Comparison of ENCODE assay signal across 16 cellular contexts in the genomic region with DNA sequence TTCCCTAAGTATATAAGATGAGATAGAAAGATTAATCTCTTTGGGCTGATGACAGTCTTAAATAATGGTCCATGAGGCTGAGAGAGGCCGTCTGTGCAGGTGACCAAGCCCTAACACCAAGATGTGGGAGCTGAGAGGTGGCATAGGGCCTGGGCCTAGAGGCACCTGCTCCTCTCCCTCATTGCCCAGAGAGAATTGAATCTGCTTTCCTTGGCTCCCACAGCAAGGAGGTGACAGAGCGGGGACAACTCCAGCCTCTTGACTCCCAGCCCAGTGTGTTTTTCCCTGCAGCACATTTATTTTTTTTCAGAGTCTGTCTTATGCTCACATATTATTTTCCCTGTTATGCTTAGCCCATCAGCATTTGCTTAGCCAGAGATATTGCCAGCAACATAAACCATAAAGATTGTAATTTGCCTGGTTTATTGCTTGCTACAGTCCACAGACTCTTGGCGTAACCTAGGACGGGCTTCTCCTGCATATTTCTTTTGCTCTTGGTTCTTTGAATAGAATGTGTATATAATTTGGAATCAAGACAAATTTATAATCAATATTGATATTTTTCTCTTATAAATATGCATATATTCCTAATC.
"Had no signal": no experiment of that assay in that cellular context is flagged by ENCODE, and none has a peak within 500 bp of the region (broad histone marks: within the 10 kb centered on the region; RNA-seq: fewer than 3 reads in every experiment).

No MANE protein-coding gene starts in this region.

- ATAC-seq: effector memory CD8-positive, alpha-beta T cell; foreskin keratinocyte; left ventricle myocardium superior; naive thymus-derived CD4-positive, alpha-beta T cell; right cardiac atrium; stimulated activated naive CD8-positive, alpha-beta T cell treated with anti-CD3 and anti-CD28 coated beads, Interleukin-15, Interleukin-2, amounts not matched to agents 100 U/mL and 50 U/mL, for 24 hours had no signal

- H3K27ac Mint-ChIP-seq: dendritic cell treated with granulocyte-macrophage colony-stimulating factor and Interleukin-4, amounts not matched to agents 40 ng/mL and 50 ng/mL, for 4 days; effector memory CD8-positive, alpha-beta T cell; naive thymus-derived CD4-positive, alpha-beta T cell; type B pancreatic cell had no signal

- H3K36me3 Mint-ChIP-seq: immature natural killer cell had no signal

- H3K27me3 Mint-ChIP-seq: type B pancreatic cell had no signal

- H3K9me3 Mint-ChIP-seq: dendritic cell treated with granulocyte-macrophage colony-stimulating factor and Interleukin-4, amounts not matched to agents 40 ng/mL and 50 ng/mL, for 4 days; effector memory CD8-positive, alpha-beta T cell; immature natural killer cell; type B pancreatic cell had no signal

- H3K36me3 ChIP-seq: suprapubic skin, thyroid gland had no signal

- H3K4me1 Mint-ChIP-seq: immature natural killer cell; naive thymus-derived CD4-positive, alpha-beta T cell had no signal

- H3K9me3 ChIP-seq: suprapubic skin, thyroid gland had no signal

- H3K4me3 ChIP-seq: lung, suprapubic skin, thyroid gland had no signal

- H3K27ac ChIP-seq: epithelial cell of prostate, foreskin keratinocyte, suprapubic skin, thyroid gland had no signal

- H3K4me3 Mint-ChIP-seq: dendritic cell treated with granulocyte-macrophage colony-stimulating factor and Interleukin-4, amounts not matched to agents 40 ng/mL and 50 ng/mL, for 4 days; effector memory CD8-positive, alpha-beta T cell; immature natural killer cell; naive thymus-derived CD4-positive, alpha-beta T cell; type B pancreatic cell had no signal

- H3K27me3 ChIP-seq: foreskin keratinocyte, suprapubic skin, thyroid gland had no signal

- DNase-seq: effector memory CD8-positive, alpha-beta T cell; foreskin keratinocyte; immature natural killer cell; left ventricle myocardium superior; mesendoderm; naive thymus-derived CD4-positive, alpha-beta T cell; right cardiac atrium; small intestine; stimulated activated CD4-positive, alpha-beta T cell treated with anti-CD3 and anti-CD28 coated beads, Interleukin-2, amount 100 ng/mL, for 48 hours; stimulated activated naive CD8-positive, alpha-beta T cell treated with anti-CD3 and anti-CD28 coated beads, Interleukin-15, Interleukin-2, amounts not matched to agents 100 U/mL and 50 U/mL, for 24 hours; thyroid gland had no signal
